2 cellular contexts compared by ENCODE assay signal in genomic region chr2:106827178-106827577, GRCh38.
A peak's percentile ranks its signal among the peaks of the same experiment; 100 is the strongest.
TF ChIP-seq lines count a peak whose summit lies in the region.

No MANE protein-coding gene starts in this region.

TF ChIP-seq in SK-N-SH treated with all-trans-retinoic acid at 6 μM for 48 hours, 23 proteins besides CTCF, POLR2A, EP300 and RAD21 (continued from another document):
- 0 out of 2 replicates have a peak, but pooled peaks have one; percentile 18 for TF ChIP-seq CREB5 (CRISPR knock-in tag; IDR thresholded peaks at IDR 0.05; ENCODE audit: low read depth)
- no peak for TF ChIP-seq SNAI2 (CRISPR knock-in tag; IDR thresholded peaks at IDR 0.05)

TF ChIP-seq in SK-N-SH, 30 proteins besides CTCF, POLR2A, EP300 and RAD21 (continued from another document):
- TF ChIP-seq RCOR1 (IDR thresholded peaks at IDR 0.05; ENCODE audit: low read length) = no peak
- TF ChIP-seq FOXM1 (IDR thresholded peaks at IDR 0.05; ENCODE audit: low read depth) = no peak
- no peak for TF ChIP-seq NFIC (IDR thresholded peaks at IDR 0.05; ENCODE audit: borderline replicate concordance)
- TF ChIP-seq USF2 (IDR thresholded peaks at IDR 0.05; ENCODE audit: borderline replicate concordance, low read depth, low read length) = no peak
- TF ChIP-seq JUND (IDR thresholded peaks at IDR 0.05) = no peak
- no peak for TF ChIP-seq GATA2 (CRISPR knock-in tag; IDR thresholded peaks at IDR 0.05)
- no peak for TF ChIP-seq GABPA (IDR thresholded peaks at IDR 0.05; ENCODE audit: low read depth)
- no peak for TF ChIP-seq POLR2AphosphoS5 (IDR thresholded peaks at IDR 0.05; ENCODE audit: low read depth, low read length)
- TF ChIP-seq SIN3A (IDR thresholded peaks at IDR 0.05; ENCODE audit: borderline replicate concordance, low read depth, low read length) = no peak
- TF ChIP-seq FOSL2 (IDR thresholded peaks at IDR 0.05; ENCODE audit: borderline replicate concordance, low read depth) = no peak
- TF ChIP-seq ELF1 (IDR thresholded peaks at IDR 0.05) = no peak
